1 cellular context compared by ENCODE assay signal in genomic region chrX:154379569-154379951, GRCh38.
TF ChIP-seq lines count a peak whose summit lies in the region.

No MANE protein-coding gene starts in this region.

TF ChIP-seq in HEK293, 187 proteins besides CTCF, POLR2A, EP300 and RAD21 (continued from another document):
- TF ChIP-seq HIC1 (tag by site-specific recombination; IDR thresholded peaks at IDR 0.05), result no peak
- no peak for TF ChIP-seq ZNF146 (tag by site-specific recombination; IDR thresholded peaks at IDR 0.05)
- no peak for TF ChIP-seq ZNF211 (tag by site-specific recombination; IDR thresholded peaks at IDR 0.05; ENCODE audit: low read depth)
- TF ChIP-seq ZNF223 (tag by site-specific recombination; IDR thresholded peaks at IDR 0.05), result no peak
- no peak for TF ChIP-seq PRDM1 (tag by site-specific recombination; IDR thresholded peaks at IDR 0.05)
- TF ChIP-seq OSR2 (tag by site-specific recombination; IDR thresholded peaks at IDR 0.05), result no peak
- TF ChIP-seq ZNF677 (tag by site-specific recombination; IDR thresholded peaks at IDR 0.05), result 0 out of 2 replicates have a peak, but pooled peaks have one; percentile 16
- peak; percentile 16; the same call in 1 of the 2 replicates for TF ChIP-seq SP3 (tag by site-specific recombination; IDR thresholded peaks at IDR 0.05)
- TF ChIP-seq ZBTB49 (tag by site-specific recombination; IDR thresholded peaks at IDR 0.05; ENCODE audit: low read depth), result no peak
